In the genomic region with DNA sequence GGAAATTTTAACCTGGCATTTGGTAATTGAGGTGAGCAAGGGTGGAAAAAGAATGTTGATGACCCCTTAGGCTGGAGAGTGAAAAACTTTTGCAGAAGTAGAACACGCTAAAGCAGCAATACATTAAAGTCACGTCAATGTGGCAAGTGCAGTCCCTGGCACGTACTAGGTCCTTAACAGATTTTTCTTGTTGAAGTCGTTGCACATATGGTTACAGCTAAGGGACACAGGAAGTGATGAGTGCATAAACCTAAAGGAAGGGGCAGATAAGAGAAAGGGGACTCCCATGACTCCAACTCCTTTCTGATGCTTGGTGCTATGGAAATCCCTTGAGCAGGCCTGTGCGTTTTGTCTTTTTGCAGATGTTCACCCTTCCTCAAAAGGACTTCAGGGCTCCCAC, we compare ENCODE assay signal across 13 cellular contexts. TPM values are rescaled to one million over a fixed set of nuclear protein-coding genes. Genes with fewer than 3 reads are reported as not detected.
DNase-seq lines count a peak whose midpoint lies in the region; ATAC-seq lines count a peak whose summit lies in the region.
"Had no signal": no experiment of that assay in that cellular context is flagged by ENCODE, and none has a peak within 500 bp of the region (broad histone marks: within the 10 kb centered on the region; RNA-seq: fewer than 3 reads in every experiment).

No MANE protein-coding gene starts in this region.

- no peak overlapping the region for H3K27ac Mint-ChIP-seq in stimulated activated naive CD8-positive, alpha-beta T cell treated with anti-CD3 and anti-CD28 coated beads, Interleukin-15, Interleukin-2, amounts not matched to agents 100 ng/mL and 50 ng/mL, for 24 hours
- H3K27ac Mint-ChIP-seq in activated T-helper 2 cell treated with anti-CD3 and anti-CD28 coated beads, Interferon-gamma antibody, Interleukin-2, Interleukin-4, amounts not matched to agents 10 μg/mL and 5 μg/mL and 100 μg/mL, durations not matched to agents 14 hours and 24 hours and 36 hours: peak overlapping the region; percentile 95
- H3K27ac Mint-ChIP-seq in memory B cell: peak overlapping the region; percentile 87

- ATAC-seq in stimulated activated naive CD8-positive, alpha-beta T cell treated with anti-CD3 and anti-CD28 coated beads, Interleukin-15, Interleukin-2, amounts not matched to agents 100 U/mL and 50 U/mL, for 24 hours: no peak
- ATAC-seq in memory B cell (ENCODE audit: low read depth): no peak
- ATAC-seq in left colon: no peak
- ATAC-seq in HG02759 (IDR thresholded peaks at IDR 0.05; ENCODE audit: unreplicated experiment): no peak
- ATAC-seq in left lobe of liver: no peak

- H3K36me3 Mint-ChIP-seq in stimulated activated naive CD8-positive, alpha-beta T cell treated with anti-CD3 and anti-CD28 coated beads, Interleukin-15, Interleukin-2, amounts not matched to agents 100 ng/mL and 50 ng/mL, for 24 hours (ENCODE audit: low read depth): no peaks in the 10 kb centered on the region
- H3K36me3 Mint-ChIP-seq in activated T-helper 2 cell treated with anti-CD3 and anti-CD28 coated beads, Interferon-gamma antibody, Interleukin-2, Interleukin-4, amounts not matched to agents 10 μg/mL and 5 μg/mL and 100 μg/mL, durations not matched to agents 14 hours and 24 hours and 36 hours (ENCODE audit: low read depth): peaks cover 25% of the 10 kb centered on the region
- H3K36me3 Mint-ChIP-seq in memory B cell: peaks cover 6% of the 10 kb centered on the region

- no peaks in the 10 kb centered on the region for H3K27me3 Mint-ChIP-seq in stimulated activated naive CD8-positive, alpha-beta T cell treated with anti-CD3 and anti-CD28 coated beads, Interleukin-15, Interleukin-2, amounts not matched to agents 100 ng/mL and 50 ng/mL, for 24 hours
- H3K27me3 Mint-ChIP-seq in activated T-helper 2 cell treated with anti-CD3 and anti-CD28 coated beads, Interferon-gamma antibody, Interleukin-2, Interleukin-4, amounts not matched to agents 10 μg/mL and 5 μg/mL and 100 μg/mL, durations not matched to agents 14 hours and 24 hours and 36 hours (ENCODE audit: low read depth): no peaks in the 10 kb centered on the region
- H3K27me3 Mint-ChIP-seq in memory B cell: no peaks in the 10 kb centered on the region

- intact Hi-C loops in activated T-helper 2 cell treated with anti-CD3 and anti-CD28 coated beads, Interferon-gamma antibody, Interleukin-2, Interleukin-4, amounts not matched to agents 10 μg/mL and 5 μg/mL and 100 μg/mL, durations not matched to agents 14 hours and 24 hours and 36 hours (cut with micrococcal nuclease): loop anchor here (2.0 kb wide), 1 partner anchor 28 kb away; a partner anchor contains a TSS
- intact Hi-C loops in left colon (cut with DNase I, micrococcal nuclease): no loop called here

- H3K9me3 Mint-ChIP-seq in stimulated activated naive CD8-positive, alpha-beta T cell treated with anti-CD3 and anti-CD28 coated beads, Interleukin-15, Interleukin-2, amounts not matched to agents 100 ng/mL and 50 ng/mL, for 24 hours: no peaks in the 10 kb centered on the region
- H3K9me3 Mint-ChIP-seq in activated T-helper 2 cell treated with anti-CD3 and anti-CD28 coated beads, Interferon-gamma antibody, Interleukin-2, Interleukin-4, amounts not matched to agents 10 μg/mL and 5 μg/mL and 100 μg/mL, durations not matched to agents 14 hours and 24 hours and 36 hours: no peaks in the 10 kb centered on the region
- H3K9me3 Mint-ChIP-seq in memory B cell: no peaks in the 10 kb centered on the region

- no peak for DNase-seq in stimulated activated naive CD8-positive, alpha-beta T cell treated with anti-CD3 and anti-CD28 coated beads, Interleukin-15, Interleukin-2, amounts not matched to agents 100 U/mL and 50 U/mL, for 24 hours
- no peak for DNase-seq in activated T-helper 2 cell treated with anti-CD3 and anti-CD28 coated beads, Interferon-gamma antibody, Interleukin-2, Interleukin-4, amounts not matched to agents 10 μg/mL and 5 μg/mL and 100 μg/mL, durations not matched to agents 14 hours and 24 hours and 36 hours (ENCODE audit: low spot score)
- DNase-seq in memory B cell (ENCODE audit: low spot score in 2 of 2) (no peak), left colon (no peak), GM03348 (ENCODE audit: low spot score) (no peak), left lobe of liver (ENCODE audit: low spot score) (no peak)
- DNase-seq: DMS 273 treated with DMSO at 0.1 percent for 48 hours, NCI-H748 treated with DMSO at 0.1 percent for 48 hours had no signal

- peaks cover 25% of the 10 kb centered on the region for H3K4me1 Mint-ChIP-seq in stimulated activated naive CD8-positive, alpha-beta T cell treated with anti-CD3 and anti-CD28 coated beads, Interleukin-15, Interleukin-2, amounts not matched to agents 100 ng/mL and 50 ng/mL, for 24 hours (ENCODE audit: low read depth)
- H3K4me1 Mint-ChIP-seq in activated T-helper 2 cell treated with anti-CD3 and anti-CD28 coated beads, Interferon-gamma antibody, Interleukin-2, Interleukin-4, amounts not matched to agents 10 μg/mL and 5 μg/mL and 100 μg/mL, durations not matched to agents 14 hours and 24 hours and 36 hours (ENCODE audit: low read depth): peaks cover 36% of the 10 kb centered on the region
- peaks cover 14% of the 10 kb centered on the region for H3K4me1 Mint-ChIP-seq in memory B cell

- H3K4me3 Mint-ChIP-seq in stimulated activated naive CD8-positive, alpha-beta T cell treated with anti-CD3 and anti-CD28 coated beads, Interleukin-15, Interleukin-2, amounts not matched to agents 100 ng/mL and 50 ng/mL, for 24 hours: peak overlapping the region; percentile 84
- H3K4me3 Mint-ChIP-seq in activated T-helper 2 cell treated with anti-CD3 and anti-CD28 coated beads, Interferon-gamma antibody, Interleukin-2, Interleukin-4, amounts not matched to agents 10 μg/mL and 5 μg/mL and 100 μg/mL, durations not matched to agents 14 hours and 24 hours and 36 hours (ENCODE audit: low read depth): peak overlapping the region; percentile 87
- H3K4me3 Mint-ChIP-seq in memory B cell: peak overlapping the region; percentile 91

RNA-seq across cellular contexts. Expression of a gene that starts 1.2 kb away (rescaled TPM):
- 22.8 and 25.9 TPM in 2 replicates for total RNA-seq in activated T-helper 2 cell treated with anti-CD3 and anti-CD28 coated beads, Interferon-gamma antibody, Interleukin-2, Interleukin-4, amounts not matched to agents 10 μg/mL and 5 μg/mL and 100 μg/mL, durations not matched to agents 14 hours and 24 hours and 36 hours
- total RNA-seq in left colon (10 to 100 TPM; 17.5 to 28.6 TPM), left lobe of liver (21.7 TPM)

RNA-seq across cellular contexts. Expression of a gene that starts 19.5 kb away (rescaled TPM):
- not detected in 2 replicates for total RNA-seq in activated T-helper 2 cell treated with anti-CD3 and anti-CD28 coated beads, Interferon-gamma antibody, Interleukin-2, Interleukin-4, amounts not matched to agents 10 μg/mL and 5 μg/mL and 100 μg/mL, durations not matched to agents 14 hours and 24 hours and 36 hours
- total RNA-seq in left colon: not detected
- not detected for total RNA-seq in left lobe of liver
- total RNA-seq: glomerular endothelial cell, pulmonary artery endothelial cell, subcutaneous adipose tissue had no signal

RNA-seq across cellular contexts. Expression of a gene that starts 28.2 kb away (rescaled TPM):
- total RNA-seq in activated T-helper 2 cell treated with anti-CD3 and anti-CD28 coated beads, Interferon-gamma antibody, Interleukin-2, Interleukin-4, amounts not matched to agents 10 μg/mL and 5 μg/mL and 100 μg/mL, durations not matched to agents 14 hours and 24 hours and 36 hours: 35.1 and 35.6 TPM in 2 replicates
- total RNA-seq in left colon (10 to 100 TPM; 48.5 to 63.9 TPM), left lobe of liver (22.9 TPM)
